ENCODE assay signal across 14 cellular contexts in genomic region chr17:74756891-74757290, GRCh38. TPM values are rescaled to one million over a fixed set of nuclear protein-coding genes. Genes with fewer than 3 reads are reported as not detected.
DNase-seq lines count a peak whose midpoint lies in the region; ATAC-seq and TF ChIP-seq lines count a peak whose summit lies in the region.
"Had no signal": no experiment of that assay in that cellular context is flagged by ENCODE, and none has a peak within 500 bp of the region (broad histone marks: within the 10 kb centered on the region; RNA-seq: fewer than 3 reads in every experiment).

No MANE protein-coding gene starts in this region.

- peaks cover 73% of the 10 kb centered on the region for H3K4me1 Mint-ChIP-seq in activated T-cell treated with anti-CD3 and anti-CD28 coated beads, Interleukin-2, amount 50 U/mL, for 72 hours (ENCODE audit: low read depth)
- peaks cover 80 to 95% (median 91%) of the 10 kb centered on the region in 3 donors for H3K4me1 Mint-ChIP-seq in T-cell

- CTCF ChIA-PET in T-cell (lab: Charles Lee), result interaction anchor here (0.6 to 1.5 kb wide), 3 partner anchors 10 to 157 kb away, joined by 4 to 12 read pairs (median 8); a partner anchor contains a TSS

- no CpG with 5 or more reads among the region's 3 CpGs for WGBS in esophagus squamous epithelium, 2 donors
- WGBS in spleen, 5 donors, result 45 to 69% (median 63%) methylated on average over 2 to 3 of the region's 3 CpGs

- no peaks in the 10 kb centered on the region for H3K9me3 Mint-ChIP-seq in activated T-cell treated with anti-CD3 and anti-CD28 coated beads, Interleukin-2, amount 50 U/mL, for 72 hours
- H3K9me3 Mint-ChIP-seq in T-cell, result no peaks in the 10 kb centered on the region
- H3K9me3 Mint-ChIP-seq: T-helper 1 cell treated with Interleukin-12 subunit alpha and Interleukin-12 subunit beta and Interleukin-4 antibody, amounts not matched to agents 30 μg/mL and 1 μg/mL, for 36 hours had no signal

- no peak overlapping the region for H3K4me3 Mint-ChIP-seq in activated T-cell treated with anti-CD3 and anti-CD28 coated beads, Interleukin-2, amount 50 U/mL, for 72 hours
- peak overlapping the region in 2 of 3 donors; percentile 21 to 100 for H3K4me3 Mint-ChIP-seq in T-cell

- TF ChIP-seq POLR2A in esophagus squamous epithelium (IDR thresholded peaks at IDR 0.05), result no peak
- no peak for TF ChIP-seq POLR2A in spleen (IDR thresholded peaks at IDR 0.05)

- intact Hi-C loops in esophagus squamous epithelium (cut with DNase I), result no loop called here
- intact Hi-C loops in spleen (cut with DNase I; ENCODE audit: low total_unique reads), result no loop called here

- H3K27ac ChIP-seq in esophagus squamous epithelium (peak overlapping the region; percentile 87 to 96 (median 90)), spleen (peak overlapping the region in 6 of 8 donors; percentile 4 to 79 (median 49))

- no peak for ATAC-seq in activated T-cell treated with anti-CD3 and anti-CD28 coated beads, Interleukin-2, amount 50 U/mL, for 72 hours (replicated peaks in 1 of 2)
- no peak for ATAC-seq in T-cell (replicated peaks in 1 of 4)

- H3K9me3 ChIP-seq in esophagus squamous epithelium (no peaks in the 10 kb centered on the region), spleen (no peaks in the 10 kb centered on the region)

- POLR2A ChIA-PET in T-cell (lab: Charles Lee), result interaction anchor here in 1 of 2 donors (0.9 kb wide), 1 partner anchor 14 kb away, joined by 3 read pairs; no protein-coding TSS in a partner anchor

- peaks cover 79 to 100% (median 91%) of the 10 kb centered on the region in 3 donors for H3K4me1 ChIP-seq in esophagus squamous epithelium
- peaks cover 55 to 100% (median 95%) of the 10 kb centered on the region in 6 donors for H3K4me1 ChIP-seq in spleen

- no peak for TF ChIP-seq CTCF in esophagus squamous epithelium (IDR thresholded peaks at IDR 0.05)
- no peak for TF ChIP-seq CTCF in spleen (IDR thresholded peaks at IDR 0.05 in 8 of 11, conservative IDR thresholded peaks at IDR 0.05 in 3 of 11)

- H3K4me3 ChIP-seq in esophagus squamous epithelium (peak overlapping the region in 1 of 4 donors; percentile 47), spleen (peak overlapping the region in 1 of 8 donors; percentile 56)

- peak overlapping the region; percentile 60 for H3K27ac Mint-ChIP-seq in activated T-cell treated with anti-CD3 and anti-CD28 coated beads, Interleukin-2, amount 50 U/mL, for 72 hours
- H3K27ac Mint-ChIP-seq in T-cell, result peak overlapping the region; percentile 92 to 94

- peaks cover 0 to 26% (median 0%) of the 10 kb centered on the region in 3 donors for H3K36me3 ChIP-seq in esophagus squamous epithelium
- peaks cover 0 to 36% (median 2%) of the 10 kb centered on the region in 6 donors for H3K36me3 ChIP-seq in spleen

- no peak for DNase-seq in activated T-cell treated with anti-CD3 and anti-CD28 coated beads, Interleukin-2, amount 50 U/mL, for 72 hours
- no peak for DNase-seq in activated T-cell treated with anti-CD3 and anti-CD28 coated beads, Interleukin-2, amount 50 U/mL, for 1 hour
- DNase-seq in T-cell, result no peak
- DNase-seq in esophagus squamous epithelium (lab: John Stamatoyannopoulos, UW), result no peak
- DNase-seq in spleen, result peak; percentile 67
- no peak for DNase-seq in SW480 (ENCODE audit: low spot score)
- no peak for DNase-seq in H4 (ENCODE audit: low spot score)
- DNase-seq in DMS 273 (lab: John Stamatoyannopoulos, UW; ENCODE audit: unreplicated experiment), result no peak
- DNase-seq: ACHN, OCI-M1 had no signal

- peaks cover 3 to 7% of the 10 kb centered on the region in 2 donors for H3K36me3 Mint-ChIP-seq in activated T-cell treated with anti-CD3 and anti-CD28 coated beads, Interleukin-2, amount 50 U/mL, for 72 hours (ENCODE audit: insufficient read depth in 2 of 2)
- H3K36me3 Mint-ChIP-seq in T-cell, result peaks cover 12% of the 10 kb centered on the region

- no peaks in the 10 kb centered on the region for H3K27me3 Mint-ChIP-seq in activated T-cell treated with anti-CD3 and anti-CD28 coated beads, Interleukin-2, amount 50 U/mL, for 72 hours (ENCODE audit: low read depth)
- no peaks in the 10 kb centered on the region for H3K27me3 Mint-ChIP-seq in T-cell

- H3K27me3 ChIP-seq in esophagus squamous epithelium (no peaks in the 10 kb centered on the region), spleen (replicated peaks in 1 of 7) (no peaks in the 10 kb centered on the region)

RNA-seq across cellular contexts. Expression of gene NHERF1, which starts 8.5 kb away (rescaled TPM):
- total RNA-seq in activated T-cell treated with anti-CD3 and anti-CD28 coated beads, Interleukin-2, amount 50 U/mL, for 72 hours, result 10 to 100 TPM; 78.8 to 81.2 TPM
- total RNA-seq in T-cell (100 to 1,000 TPM; 104 to 260 (median 223) TPM), esophagus squamous epithelium (100 to 1,000 TPM; 214 to 483 (median 313) TPM), spleen (10 to 100 TPM; 41.9 to 85.6 (median 53.9) TPM)
- polyA plus RNA-seq in spleen, result 10 to 100 TPM; 28.7 to 51.8 (median 37.2) TPM
- total RNA-seq in H4 (2014; rRNA removed; shearing (Covaris generic)), result 28.2 and 34.0 TPM in 2 replicates

RNA-seq across cellular contexts. Expression of gene NAT9, which starts 19.3 kb away (rescaled TPM):
- 10 to 100 TPM; 49.7 to 58.4 TPM for total RNA-seq in activated T-cell treated with anti-CD3 and anti-CD28 coated beads, Interleukin-2, amount 50 U/mL, for 72 hours
- total RNA-seq in T-cell (10 to 100 TPM; 37.2 to 74.4 (median 71.9) TPM), esophagus squamous epithelium (10 to 100 TPM; 17.3 to 29.8 (median 24.5) TPM), spleen (10 to 100 TPM; 25.6 to 48.4 (median 41.5) TPM)
- 10 to 100 TPM; 30.4 to 37.4 (median 33.2) TPM for polyA plus RNA-seq in spleen
- total RNA-seq in H4 (2014; rRNA removed; shearing (Covaris generic)), result 25.3 and 35.8 TPM in 2 replicates

RNA-seq across cellular contexts. Expression of gene RAB37, which starts 19.8 kb away (rescaled TPM):
- 10 to 100 TPM; 13.6 to 18.1 TPM for total RNA-seq in activated T-cell treated with anti-CD3 and anti-CD28 coated beads, Interleukin-2, amount 50 U/mL, for 72 hours
- 10 to 100 TPM; 31.2 to 73.4 (median 40.7) TPM for total RNA-seq in T-cell
- 1 to 10 TPM in 2 of 4 donors, under 1 TPM in 1, not detected in 1; 0.44 to 3.2 (median 1.6) TPM for total RNA-seq in esophagus squamous epithelium
- 10 to 100 TPM; 17.4 to 29.2 (median 24.3) TPM for total RNA-seq in spleen
- polyA plus RNA-seq in spleen, result 10 to 100 TPM; 16.6 to 37.6 (median 19.8) TPM
- total RNA-seq in H4 (2014; rRNA removed; shearing (Covaris generic)), result not detected in 2 replicates
- total RNA-seq: Daoy, glomerular endothelial cell, M059J had no signal

RNA-seq across cellular contexts. Expression of gene CD300LF, which starts 44.2 kb away (rescaled TPM):
- total RNA-seq in activated T-cell treated with anti-CD3 and anti-CD28 coated beads, Interleukin-2, amount 50 U/mL, for 72 hours, result not detected
- total RNA-seq in T-cell (under 1 TPM in 1 of 5 donors, not detected in 4; 0.25 TPM), esophagus squamous epithelium (1 to 10 TPM in 2 of 4 donors, under 1 TPM in 2; 0.48 to 1.3 (median 0.89) TPM), spleen (10 to 100 TPM; 29.5 to 45.8 (median 33.0) TPM)
- polyA plus RNA-seq in spleen, result 10 to 100 TPM; 13.1 to 30.6 (median 23.9) TPM
- total RNA-seq in H4 (2014; rRNA removed; shearing (Covaris generic)), result not detected in 2 replicates
- total RNA-seq: Daoy, glomerular endothelial cell, M059J had no signal

Comparison
In these comparisons a context has a peak if more than half of its experiments do, and no peak if none do; other contexts are left out.
1. H3K4me3 Mint-ChIP-seq: peak in T-cell (2 of 3); none in activated T-cell treated with anti-CD3 and anti-CD28 coated beads, Interleukin-2, amount 50 U/mL, for 72 hours (0 of 2).